ENCODE assay signal across 6 cellular contexts in the genomic region with DNA sequence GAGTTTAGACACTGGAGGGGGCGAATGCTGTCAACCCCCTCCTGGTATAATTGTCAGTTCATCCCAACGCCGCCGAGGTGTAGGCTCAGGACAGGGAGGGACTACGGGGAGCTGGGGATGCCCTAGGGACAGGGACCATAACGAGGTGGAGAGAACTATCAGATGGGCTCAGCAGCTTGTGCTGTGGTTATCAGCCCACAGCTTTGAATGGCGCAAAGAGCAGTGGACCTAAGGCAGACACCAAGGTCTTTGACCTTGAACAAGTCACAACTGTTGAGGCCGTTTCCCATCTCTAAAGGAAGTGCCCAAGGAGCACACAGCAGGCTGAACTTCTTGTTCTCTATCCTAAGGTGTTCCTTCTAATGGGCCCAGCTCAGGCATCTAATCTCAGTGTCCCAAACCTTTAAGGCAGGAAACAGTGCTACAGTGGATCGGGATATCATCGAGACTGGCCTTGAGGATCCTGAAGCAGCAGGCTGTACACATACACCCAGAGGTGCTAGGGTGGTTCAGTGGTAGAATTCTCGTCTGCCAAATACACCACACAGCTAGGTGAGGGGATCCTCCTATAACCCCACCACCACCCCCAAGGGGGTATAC. TPM values are rescaled to one million over a fixed set of nuclear protein-coding genes. Genes with fewer than 3 reads are reported as not detected.
DNase-seq lines count a peak whose midpoint lies in the region; ATAC-seq and TF ChIP-seq lines count a peak whose summit lies in the region.

No MANE protein-coding gene starts in this region.

- H3K36me3 ChIP-seq in CD8-positive, alpha-beta memory T cell (ENCODE audit: insufficient read depth, low read length) = peaks cover 48% of the 10 kb centered on the region
- H3K36me3 ChIP-seq in iPS-15b (ENCODE audit: control insufficient read depth, insufficient read depth, low read length) (peaks cover 25% of the 10 kb centered on the region), aorta (ENCODE audit: control insufficient read depth in 1 of 2, insufficient read depth in 2 of 2, low read length in 1 of 2) (peaks cover 0 to 4% of the 10 kb centered on the region in 2 donors)

- H3K9ac ChIP-seq in iPS-15b (ENCODE audit: low read depth, low read length) = peak overlapping the region; percentile 57

- H3K27ac Mint-ChIP-seq in CD8-positive, alpha-beta memory T cell = peak overlapping the region; percentile 84 to 99 (median 98)

- H3K4me3 Mint-ChIP-seq in CD8-positive, alpha-beta memory T cell = peak overlapping the region; percentile 84 to 98 (median 95)

- no peaks in the 10 kb centered on the region for H3K9me3 Mint-ChIP-seq in CD8-positive, alpha-beta memory T cell

- intact Hi-C loops in aorta (cut with DNase I) = no loop called here

- peaks cover 38 to 74% (median 59%) of the 10 kb centered on the region in 3 donors for H3K4me1 Mint-ChIP-seq in CD8-positive, alpha-beta memory T cell

- peaks cover 43% of the 10 kb centered on the region for H3K4me1 ChIP-seq in CD8-positive, alpha-beta memory T cell (ENCODE audit: insufficient read depth, low read length)
- H3K4me1 ChIP-seq in iPS-15b (ENCODE audit: control insufficient read depth, insufficient read depth, low read length) = peaks cover 4% of the 10 kb centered on the region
- H3K4me1 ChIP-seq in aorta (ENCODE audit: control insufficient read depth in 1 of 2, insufficient read depth in 2 of 2, low read length in 2 of 2) = no peaks in the 10 kb centered on the region

- no peak for DNase-seq in CD8-positive, alpha-beta memory T cell
- no peak for DNase-seq in aorta

- peaks cover 7 to 72% (median 14%) of the 10 kb centered on the region in 3 donors for H3K36me3 Mint-ChIP-seq in CD8-positive, alpha-beta memory T cell

- H3K27me3 ChIP-seq in CD8-positive, alpha-beta memory T cell (ENCODE audit: insufficient read depth, low read length, poor library complexity, severe bottlenecking) = no peaks in the 10 kb centered on the region
- H3K27me3 ChIP-seq in iPS-15b (ENCODE audit: control insufficient read depth, insufficient read depth, low read length) (no peaks in the 10 kb centered on the region), aorta (ENCODE audit: control insufficient read depth in 1 of 2, insufficient read depth in 2 of 2, low read length in 1 of 2) (no peaks in the 10 kb centered on the region)

- H3K27ac ChIP-seq in CD8-positive, alpha-beta memory T cell (ENCODE audit: low read depth, low read length) = peak overlapping the region; percentile 92
- H3K27ac ChIP-seq in aorta (ENCODE audit: low read depth in 1 of 2, low read length in 2 of 2) = peak overlapping the region; percentile 58 to 78

- no peaks in the 10 kb centered on the region for H3K9me3 ChIP-seq in CD8-positive, alpha-beta memory T cell (ENCODE audit: low read length)
- H3K9me3 ChIP-seq in iPS-15b (ENCODE audit: control insufficient read depth, insufficient read depth, low read length) = no peaks in the 10 kb centered on the region
- no peaks in the 10 kb centered on the region for H3K9me3 ChIP-seq in aorta (ENCODE audit: control insufficient read depth, low read length)

- CTCF ChIA-PET in CD8-positive, alpha-beta memory T cell (lab: Charles Lee) = interaction anchor here (0.6 to 5.1 kb wide), 53 partner anchors 7 to 289 kb away, joined by 3 to 46 read pairs (median 5); partner anchors contain the start of genes B3GAT3, C11orf98, CSKMT and EEF1G

- ATAC-seq in SK-N-SH treated with all-trans-retinoic acid at 6 μM for 48 hours (peak; percentile 21), aorta (ENCODE audit: low FRiP score) (no peak), GM18868 (IDR thresholded peaks at IDR 0.05; ENCODE audit: unreplicated experiment) (no peak), GM19395 (IDR thresholded peaks at IDR 0.05; ENCODE audit: unreplicated experiment) (no peak)

- POLR2A ChIA-PET in CD8-positive, alpha-beta memory T cell (lab: Charles Lee) = interaction anchor here (0.5 to 3.3 kb wide), 31 partner anchors 8 to 1512 kb away, joined by 3 to 71 read pairs (median 8); partner anchors contain the start of genes B3GAT3, BSCL2, C11orf98 and CSKMT

- WGBS in aorta, 2 donors = 19 to 21% methylated on average over 11 of the region's 11 CpGs

- H3K27me3 Mint-ChIP-seq in CD8-positive, alpha-beta memory T cell = peaks cover 0 to 3% of the 10 kb centered on the region in 2 donors

- peak overlapping the region; percentile 78 for H3K4me3 ChIP-seq in CD8-positive, alpha-beta memory T cell (ENCODE audit: low read length)
- H3K4me3 ChIP-seq in iPS-15b (ENCODE audit: low read depth, low read length) (peak overlapping the region; percentile 81), aorta (ENCODE audit: low read length in 2 of 2) (peak overlapping the region in 1 of 2 donors; percentile 3)

TF ChIP-seq in SK-N-SH treated with all-trans-retinoic acid at 6 μM for 48 hours, 23 proteins besides CTCF, POLR2A, EP300 and RAD21 (continues in another document):
- no peak for TF ChIP-seq BACH2 (CRISPR knock-in tag; IDR thresholded peaks at IDR 0.05; ENCODE audit: borderline replicate concordance)
- no peak for TF ChIP-seq ZNF8 (CRISPR knock-in tag; IDR thresholded peaks at IDR 0.05)
- no peak for TF ChIP-seq TOX (CRISPR knock-in tag; IDR thresholded peaks at IDR 0.05; ENCODE audit: borderline replicate concordance)
- TF ChIP-seq ZFP3 (CRISPR knock-in tag; IDR thresholded peaks at IDR 0.05) = no peak
- no peak for TF ChIP-seq TCF4 (CRISPR knock-in tag; IDR thresholded peaks at IDR 0.05; ENCODE audit: borderline replicate concordance)
- TF ChIP-seq, protein P1, sequence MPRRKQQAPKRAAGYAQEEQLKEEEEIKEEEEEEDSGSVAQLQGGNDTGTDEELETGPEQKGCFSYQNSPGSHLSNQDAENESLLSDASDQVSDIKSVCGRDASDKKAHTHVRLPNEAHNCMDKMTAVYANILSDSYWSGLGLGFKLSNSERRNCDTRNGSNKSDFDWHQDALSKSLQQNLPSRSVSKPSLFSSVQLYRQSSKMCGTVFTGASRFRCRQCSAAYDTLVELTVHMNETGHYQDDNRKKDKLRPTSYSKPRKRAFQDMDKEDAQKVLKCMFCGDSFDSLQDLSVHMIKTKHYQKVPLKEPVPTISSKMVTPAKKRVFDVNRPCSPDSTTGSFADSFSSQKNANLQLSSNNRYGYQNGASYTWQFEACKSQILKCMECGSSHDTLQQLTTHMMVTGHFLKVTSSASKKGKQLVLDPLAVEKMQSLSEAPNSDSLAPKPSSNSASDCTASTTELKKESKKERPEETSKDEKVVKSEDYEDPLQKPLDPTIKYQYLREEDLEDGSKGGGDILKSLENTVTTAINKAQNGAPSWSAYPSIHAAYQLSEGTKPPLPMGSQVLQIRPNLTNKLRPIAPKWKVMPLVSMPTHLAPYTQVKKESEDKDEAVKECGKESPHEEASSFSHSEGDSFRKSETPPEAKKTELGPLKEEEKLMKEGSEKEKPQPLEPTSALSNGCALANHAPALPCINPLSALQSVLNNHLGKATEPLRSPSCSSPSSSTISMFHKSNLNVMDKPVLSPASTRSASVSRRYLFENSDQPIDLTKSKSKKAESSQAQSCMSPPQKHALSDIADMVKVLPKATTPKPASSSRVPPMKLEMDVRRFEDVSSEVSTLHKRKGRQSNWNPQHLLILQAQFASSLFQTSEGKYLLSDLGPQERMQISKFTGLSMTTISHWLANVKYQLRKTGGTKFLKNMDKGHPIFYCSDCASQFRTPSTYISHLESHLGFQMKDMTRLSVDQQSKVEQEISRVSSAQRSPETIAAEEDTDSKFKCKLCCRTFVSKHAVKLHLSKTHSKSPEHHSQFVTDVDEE (CRISPR knock-in tag; IDR thresholded peaks at IDR 0.05) = no peak
- no peak for TF ChIP-seq SNAI2 (CRISPR knock-in tag; IDR thresholded peaks at IDR 0.05)
- TF ChIP-seq CREB5 (CRISPR knock-in tag; IDR thresholded peaks at IDR 0.05; ENCODE audit: low read depth) = no peak
- TF ChIP-seq OSR1 (CRISPR knock-in tag; IDR thresholded peaks at IDR 0.05) = no peak
- no peak for TF ChIP-seq ZFP30 (CRISPR knock-in tag; IDR thresholded peaks at IDR 0.05)
- no peak for TF ChIP-seq ISL1 (CRISPR knock-in tag; IDR thresholded peaks at IDR 0.05)
- no peak for TF ChIP-seq CSDC2 (CRISPR knock-in tag; IDR thresholded peaks at IDR 0.05)
- TF ChIP-seq RARB (CRISPR knock-in tag; IDR thresholded peaks at IDR 0.05) = no peak

RNA-seq across cellular contexts. Expression of gene TUT1, which starts 1.0 kb away (rescaled TPM):
- total RNA-seq in CD8-positive, alpha-beta memory T cell = 10 to 100 TPM; 30.8 to 32.7 TPM
- 13.7 TPM for polyA plus RNA-seq in CD8-positive, alpha-beta memory T cell
- 10 to 100 TPM; 14.8 to 14.9 TPM for total RNA-seq in aorta
- 10 to 100 TPM in 1 of 2 donors, 1 to 10 TPM in 1; 1.6 to 10.8 TPM for polyA plus RNA-seq in aorta

RNA-seq across cellular contexts. Expression of gene MTA2, which starts 9.3 kb away (rescaled TPM):
- 100 to 1,000 TPM; 248 to 263 TPM for total RNA-seq in CD8-positive, alpha-beta memory T cell
- polyA plus RNA-seq in CD8-positive, alpha-beta memory T cell = 37.4 TPM
- total RNA-seq in aorta = 10 to 100 TPM; 80.1 to 87.9 TPM
- polyA plus RNA-seq in aorta = 10 to 100 TPM; 13.5 to 40.3 TPM

RNA-seq across cellular contexts. Expression of gene EEF1G, which starts 18.6 kb away (rescaled TPM):
- 1,000 to 10,000 TPM; 1,800 to 1,846 TPM for total RNA-seq in CD8-positive, alpha-beta memory T cell
- 1,157 TPM for polyA plus RNA-seq in CD8-positive, alpha-beta memory T cell
- 100 to 1,000 TPM; 787 to 987 TPM for total RNA-seq in aorta
- polyA plus RNA-seq in aorta = 1,000 to 10,000 TPM; 1,251 to 1,857 TPM

RNA-seq across cellular contexts. Expression of gene EML3, which starts 20.3 kb away (rescaled TPM):
- 100 to 1,000 TPM; 133 to 134 TPM for total RNA-seq in CD8-positive, alpha-beta memory T cell
- polyA plus RNA-seq in CD8-positive, alpha-beta memory T cell = 22.9 TPM
- total RNA-seq in aorta = 100 to 1,000 TPM in 1 of 2 donors, 10 to 100 TPM in 1; 93.7 to 134 TPM
- 100 to 1,000 TPM in 1 of 2 donors, 10 to 100 TPM in 1; 15.7 to 182 TPM for polyA plus RNA-seq in aorta

RNA-seq across cellular contexts. Expression of gene ROM1, which starts 20.7 kb away (rescaled TPM):
- 1 to 10 TPM; 4.9 to 5.3 TPM for total RNA-seq in CD8-positive, alpha-beta memory T cell
- polyA plus RNA-seq in CD8-positive, alpha-beta memory T cell = 1.7 TPM
- total RNA-seq in aorta = 10 to 100 TPM in 1 of 2 donors, 1 to 10 TPM in 1; 9.0 to 15.6 TPM
- 10 to 100 TPM; 33.2 to 33.9 TPM for polyA plus RNA-seq in aorta
